Comparison of ENCODE assay signal across 23 cellular contexts in the genomic region with DNA sequence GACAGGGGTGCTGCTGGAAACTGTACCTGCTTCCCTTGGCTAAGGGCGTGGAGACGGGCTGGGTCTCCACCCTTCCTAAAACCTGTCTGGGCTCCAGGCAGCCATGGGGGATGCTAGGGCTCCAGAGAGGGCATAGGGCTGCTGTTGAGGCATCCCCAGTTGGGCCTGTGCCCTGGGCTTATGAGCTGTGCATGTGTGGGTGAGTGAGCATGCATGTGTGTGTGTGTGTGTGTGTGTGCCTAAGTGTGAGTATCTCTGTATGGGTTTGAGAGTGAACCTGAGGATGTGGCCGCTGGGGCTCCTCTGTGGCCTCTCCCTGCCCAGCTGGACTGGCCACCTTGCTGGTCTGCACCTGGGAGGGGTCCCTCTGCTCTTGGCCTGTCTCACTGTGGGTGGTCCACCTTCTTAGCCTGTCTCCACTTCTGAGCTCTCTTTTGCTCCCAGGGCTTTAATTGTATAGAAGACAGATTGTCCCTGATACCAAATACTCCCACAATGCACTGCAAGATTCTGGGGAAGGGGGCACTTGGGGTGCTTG. TPM values are rescaled to one million over a fixed set of nuclear protein-coding genes. Genes with fewer than 3 reads are reported as not detected.
DNase-seq lines count a peak whose midpoint lies in the region; ATAC-seq and TF ChIP-seq lines count a peak whose summit lies in the region.
"Had no signal": no experiment of that assay in that cellular context is flagged by ENCODE, and none has a peak within 500 bp of the region (broad histone marks: within the 10 kb centered on the region; RNA-seq: fewer than 3 reads in every experiment).

No MANE protein-coding gene starts in this region.

- BruUV-seq in PC-3 (replicated peaks; lab: Mats Ljungman, UMichigan), result no TSS peak
- BruUV-seq in PC-9 (replicated peaks; lab: Mats Ljungman, UMichigan), result no TSS peak

- H2AFZ ChIP-seq in PC-3 (ENCODE audit: low read length) (no peak overlapping the region), PC-9 (no peak overlapping the region)
- H2AFZ ChIP-seq: GM23338 had no signal

- no peak overlapping the region for H3K9ac ChIP-seq in PC-3 (ENCODE audit: low read length)

- H3F3A ChIP-seq in PC-3 (ENCODE audit: low read length, unreplicated experiment), result no peaks in the 10 kb centered on the region
- no peaks in the 10 kb centered on the region for H3F3A ChIP-seq in PC-9 (ENCODE audit: insufficient read depth, low read depth)

- H3K36me3 ChIP-seq in HEK293 (ENCODE audit: control insufficient read depth in 2 of 2, insufficient read depth in 1 of 2, low read length in 2 of 2) (no peaks in the 10 kb centered on the region), PC-3 (ENCODE audit: low read depth, low read length) (no peaks in the 10 kb centered on the region), PC-9 (ENCODE audit: low read depth) (no peaks in the 10 kb centered on the region)
- H3K36me3 ChIP-seq: brain microvascular endothelial cell, suprapubic skin had no signal

- H3K27ac ChIP-seq in HEK293 (ENCODE audit: extremely low read depth, low read depth, low read length), result no peak overlapping the region; the same call in 1 of the 2 replicates
- H3K27ac ChIP-seq in PC-3 (ENCODE audit: low read length), result no peak overlapping the region
- H3K27ac ChIP-seq in PC-9, result no peak overlapping the region
- H3K27ac ChIP-seq: brain microvascular endothelial cell, lower lobe of right lung, suprapubic skin had no signal

- H3K9me2 ChIP-seq in PC-3 (replicated peaks; ENCODE audit: low read length) (no peaks in the 10 kb centered on the region), PC-9 (ENCODE audit: insufficient read depth) (no peaks in the 10 kb centered on the region)

- H3K79me2 ChIP-seq in PC-3 (ENCODE audit: low read length) (no peaks in the 10 kb centered on the region), PC-9 (ENCODE audit: low read depth) (no peaks in the 10 kb centered on the region)

- H4K20me1 ChIP-seq in PC-3 (ENCODE audit: low read length) (no peaks in the 10 kb centered on the region), PC-9 (ENCODE audit: insufficient read depth) (no peaks in the 10 kb centered on the region)

- no peak for ATAC-seq in PC-3
- ATAC-seq: activated CD8-positive, alpha-beta memory T cell treated with anti-CD3 and anti-CD28 coated beads, Interleukin-2, amount 10 ng/mL, durations not matched to agents 7 days and 5 days; GM23338; lower lobe of right lung; sciatic nerve had no signal

- peak; percentile 30 for DNase-seq in amniotic epithelial cell (ENCODE audit: low read depth)
- DNase-seq in fibroblast of peridontal ligament (ENCODE audit: extremely low read depth), result peak; percentile 12
- peak; percentile 58 for DNase-seq in retina
- no peak for DNase-seq in PC-3
- no peak for DNase-seq in PC-9
- DNase-seq in mesenteric fat pad (ENCODE audit: low spot score), result no peak
- DNase-seq in NCI-H1436 treated with DMSO at 0.1 percent for 48 hours (lab: John Stamatoyannopoulos, UW), result no peak
- DNase-seq: activated CD4-positive, alpha-beta T cell treated with anti-CD3 and anti-CD28 coated beads, Interleukin-2, amount 50 U/mL, for 1 hour; activated CD8-positive, alpha-beta memory T cell treated with anti-CD3 and anti-CD28 coated beads, Interleukin-2, amount 10 ng/mL, durations not matched to agents 7 days and 5 days; activated T-cell treated with anti-CD3 and anti-CD28 coated beads, Interleukin-2, amount 50 U/mL, for 48 hours; foreskin melanocyte; lower lobe of right lung; NCI-H2081 treated with DMSO at 0.1 percent for 48 hours; NCI-H226; NCI-H748 treated with DMSO at 0.1 percent for 48 hours; RPMI8226; stimulated activated CD4-positive, alpha-beta T cell treated with anti-CD3 and anti-CD28 coated beads, Interleukin-4, amount 100 ng/mL, for 4 hours; stimulated activated naive CD4-positive, alpha-beta T cell had no signal

- no peaks in the 10 kb centered on the region for H3K4me1 ChIP-seq in HEK293 (ENCODE audit: control insufficient read depth, insufficient read depth, low read length)
- no peaks in the 10 kb centered on the region for H3K4me1 ChIP-seq in PC-3 (ENCODE audit: insufficient read depth, low read length)
- H3K4me1 ChIP-seq in PC-9 (replicated peaks; ENCODE audit: insufficient read depth), result no peaks in the 10 kb centered on the region
- H3K4me1 ChIP-seq: lower lobe of right lung had no signal

- no peak overlapping the region for H3K4me3 ChIP-seq in HEK293 (ENCODE audit: low read depth, low read length)
- no peak overlapping the region for H3K4me3 ChIP-seq in PC-3 (ENCODE audit: low read length)
- no peak overlapping the region for H3K4me3 ChIP-seq in PC-9
- H3K4me3 ChIP-seq: GM23338, lower lobe of right lung, suprapubic skin had no signal

- POLR2A ChIA-PET in HEK293 (lab: Yijun Ruan, JAX) (interaction anchor here (1.0 kb wide), 1 partner anchor 171 kb away, joined by 3 read pairs; no protein-coding TSS in a partner anchor), PC-3 (lab: Charles Lee; ENCODE audit: unreplicated experiment) (no interaction called here), PC-9 (lab: Charles Lee; ENCODE audit: unreplicated experiment) (interaction anchor here (0.8 kb wide), 1 partner anchor 172 kb away, joined by 16 read pairs; no protein-coding TSS in a partner anchor)

- no peaks in the 10 kb centered on the region for H3K9me3 ChIP-seq in HEK293 (ENCODE audit: control insufficient read depth, insufficient read depth, low read depth, low read length)
- no peaks in the 10 kb centered on the region for H3K9me3 ChIP-seq in PC-3 (ENCODE audit: low read length)
- H3K9me3 ChIP-seq in PC-9 (ENCODE audit: insufficient read depth, low read depth), result no peaks in the 10 kb centered on the region
- H3K9me3 ChIP-seq: lower lobe of right lung, suprapubic skin had no signal

- H3K4me2 ChIP-seq in PC-3 (ENCODE audit: low read length), result no peak overlapping the region
- no peak overlapping the region for H3K4me2 ChIP-seq in PC-9
- H3K4me2 ChIP-seq: GM23338 had no signal

- H3K27me3 ChIP-seq in PC-3 (ENCODE audit: low read length), result no peaks in the 10 kb centered on the region
- peaks cover 32% of the 10 kb centered on the region for H3K27me3 ChIP-seq in PC-9 (ENCODE audit: insufficient read depth, low read depth)
- H3K27me3 ChIP-seq: brain microvascular endothelial cell had no signal

- TF ChIP-seq CTCF in HEK293 (tag by site-specific recombination; IDR thresholded peaks at IDR 0.05) (no peak), PC-3 (conservative IDR thresholded peaks at IDR 0.05; ENCODE audit: low read depth, low read length) (no peak), PC-9 (conservative IDR thresholded peaks at IDR 0.05) (no peak)

- CTCF ChIA-PET in HEK293 (lab: Yijun Ruan, JAX), result interaction anchor here (0.6 to 1.0 kb wide), 5 partner anchors 23 to 1402 kb away, joined by 3 read pairs; no protein-coding TSS in a partner anchor
- CTCF ChIA-PET in PC-3 (lab: Charles Lee), result interaction anchor here (1.3 kb wide), 1 partner anchor 171 kb away, joined by 9 read pairs; no protein-coding TSS in a partner anchor
- CTCF ChIA-PET in PC-9 (lab: Charles Lee), result interaction anchor here (0.6 to 1.0 kb wide), 3 partner anchors 9 to 171 kb away, joined by 4 to 7 read pairs (median 5); no protein-coding TSS in a partner anchor

- intact Hi-C loops in PC-3 (cut with micrococcal nuclease) (no loop called here), PC-9 (cut with micrococcal nuclease; ENCODE audit: unreplicated experiment) (loop anchor here (2.0 kb wide), 1 partner anchor 58 kb away; no protein-coding TSS in a partner anchor)

TF ChIP-seq in HEK293, 187 proteins besides CTCF, POLR2A, EP300 and RAD21 (continues in another document):
- TF ChIP-seq ZFHX2 (tag by site-specific recombination; conservative IDR thresholded peaks at IDR 0.05) (peak; percentile 95), EGR2 (tag by site-specific recombination; IDR thresholded peaks at IDR 0.05; ENCODE audit: low read depth) (peak; percentile 74), ZIC2 (tag by site-specific recombination; IDR thresholded peaks at IDR 0.05) (peak; percentile 55; the same call in 1 of the 2 replicates)
- TF ChIP-seq, protein P1, sequence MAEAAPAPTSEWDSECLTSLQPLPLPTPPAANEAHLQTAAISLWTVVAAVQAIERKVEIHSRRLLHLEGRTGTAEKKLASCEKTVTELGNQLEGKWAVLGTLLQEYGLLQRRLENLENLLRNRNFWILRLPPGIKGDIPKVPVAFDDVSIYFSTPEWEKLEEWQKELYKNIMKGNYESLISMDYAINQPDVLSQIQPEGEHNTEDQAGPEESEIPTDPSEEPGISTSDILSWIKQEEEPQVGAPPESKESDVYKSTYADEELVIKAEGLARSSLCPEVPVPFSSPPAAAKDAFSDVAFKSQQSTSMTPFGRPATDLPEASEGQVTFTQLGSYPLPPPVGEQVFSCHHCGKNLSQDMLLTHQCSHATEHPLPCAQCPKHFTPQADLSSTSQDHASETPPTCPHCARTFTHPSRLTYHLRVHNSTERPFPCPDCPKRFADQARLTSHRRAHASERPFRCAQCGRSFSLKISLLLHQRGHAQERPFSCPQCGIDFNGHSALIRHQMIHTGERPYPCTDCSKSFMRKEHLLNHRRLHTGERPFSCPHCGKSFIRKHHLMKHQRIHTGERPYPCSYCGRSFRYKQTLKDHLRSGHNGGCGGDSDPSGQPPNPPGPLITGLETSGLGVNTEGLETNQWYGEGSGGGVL (tag by site-specific recombination; IDR thresholded peaks at IDR 0.05), result 0 out of 2 replicates have a peak, but pooled peaks have one; percentile 22

RNA-seq across cellular contexts. Expression of a gene that starts 11.9 kb away (rescaled TPM):
- total RNA-seq in PC-3 (2014; rRNA removed) (54.9 and 56.6 TPM in 2 replicates), PC-9 (2021) (35.2 and 43.5 TPM in 2 replicates), mesenteric fat pad (45.6 TPM)

RNA-seq across cellular contexts. Expression of a gene that starts 20.5 kb away (rescaled TPM):
- 37.1 and 44.3 TPM in 2 replicates for total RNA-seq in PC-3 (2014; rRNA removed)
- total RNA-seq in PC-9 (2021), result 15.7 and 19.3 TPM in 2 replicates
- 18.1 TPM for total RNA-seq in mesenteric fat pad

RNA-seq across cellular contexts. Expression of a gene that starts 20.6 kb away (rescaled TPM):
- total RNA-seq in PC-3 (2014; rRNA removed), result 40.9 and 56.9 TPM in 2 replicates
- 24.1 and 25.4 TPM in 2 replicates for total RNA-seq in PC-9 (2021)
- total RNA-seq in mesenteric fat pad, result 17.3 TPM

RNA-seq across cellular contexts. Expression of a gene that starts 25.7 kb away (rescaled TPM):
- total RNA-seq in PC-3 (2014; rRNA removed) (1.6 and 3.9 TPM in 2 replicates), PC-9 (2021) (4.4 and 8.7 TPM in 2 replicates), mesenteric fat pad (0.71 TPM)

RNA-seq across cellular contexts. Expression of a gene that starts 30.6 kb away (rescaled TPM):
- total RNA-seq in PC-3 (2014; rRNA removed) (20.0 and 21.4 TPM in 2 replicates), PC-9 (2021) (15.9 and 17.7 TPM in 2 replicates), mesenteric fat pad (45.3 TPM)

Comparison
In these comparisons a context has a peak if more than half of its experiments do, and no peak if none do; other contexts are left out.
1. DNase-seq: peak in amniotic epithelial cell (single experiment), fibroblast of peridontal ligament (single experiment) and retina (single experiment); none in PC-3 (single experiment), PC-9 (0 of 2), mesenteric fat pad (single experiment) and NCI-H1436 treated with DMSO at 0.1 percent for 48 hours (single experiment).